Comparison of ENCODE assay signal across 8 cellular contexts in the genomic region with DNA sequence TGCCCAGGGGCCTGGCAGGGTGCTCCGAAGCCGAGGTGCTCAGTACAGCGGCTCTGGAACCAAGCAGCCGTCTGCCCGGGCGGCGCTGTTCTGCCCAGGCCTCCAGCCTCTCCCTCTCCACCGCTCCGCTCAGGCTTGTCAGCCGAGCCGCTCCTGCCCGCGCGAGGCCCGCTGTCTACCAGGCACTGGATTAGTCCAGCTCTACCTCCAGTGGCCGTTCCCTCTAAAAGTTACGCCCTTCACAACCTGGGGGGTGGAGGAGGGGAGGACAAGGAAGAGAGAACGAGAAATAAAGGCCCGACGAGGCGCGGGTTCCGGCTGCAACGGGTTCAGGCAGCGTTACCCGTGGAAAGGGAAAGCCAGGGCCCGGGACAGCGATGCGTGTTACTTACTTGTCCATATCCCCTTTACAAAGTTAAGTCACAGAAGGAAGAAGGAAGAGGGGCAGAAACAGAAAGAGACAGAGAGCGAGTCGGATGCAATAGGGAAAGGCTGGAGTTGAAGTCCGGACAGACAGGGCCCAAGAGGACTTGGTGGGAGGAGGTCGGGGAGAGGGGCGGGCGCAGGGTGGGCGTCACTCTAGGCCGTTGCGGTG. TPM values are rescaled to one million over a fixed set of nuclear protein-coding genes. Genes with fewer than 3 reads are reported as not detected.
DNase-seq lines count a peak whose midpoint lies in the region; ATAC-seq, FAIRE-seq and TF ChIP-seq lines count a peak whose summit lies in the region.
"Had no signal": no experiment of that assay in that cellular context is flagged by ENCODE, and none has a peak within 500 bp of the region (broad histone marks: within the 10 kb centered on the region; RNA-seq: fewer than 3 reads in every experiment).

No MANE protein-coding gene starts in this region.

- TF ChIP-seq CTCF in RWPE2 (IDR thresholded peaks at IDR 0.05; ENCODE audit: poor library complexity, severe bottlenecking) (no peak), fibroblast of villous mesenchyme (IDR thresholded peaks at IDR 0.05; ENCODE audit: insufficient read depth, low read depth, low read length) (no peak)

- H3K36me3 ChIP-seq in RWPE2 (ENCODE audit: low read depth), result peaks cover 7% of the 10 kb centered on the region; the same call in 1 of the 2 replicates

- intact Hi-C loops in sciatic nerve (cut with DNase I), result no loop called here

- peak overlapping the region; percentile 41 for H3K4me3 ChIP-seq in RWPE2 (ENCODE audit: severe bottlenecking)
- H3K4me3 ChIP-seq in fibroblast of villous mesenchyme (ENCODE audit: low read depth, low read length), result peak overlapping the region; percentile 2

- H3K9me3 ChIP-seq in RWPE2 (ENCODE audit: severe bottlenecking), result no peaks in the 10 kb centered on the region

- H3K27me3 ChIP-seq in RWPE2 (ENCODE audit: insufficient read depth, poor library complexity, severe bottlenecking), result peaks cover 55% of the 10 kb centered on the region

- DNase-seq in GM19239 (ENCODE audit: insufficient read length, low spot score) (peak; percentile 37), RWPE2 (ENCODE audit: low spot score) (peak; percentile 65), fibroblast of villous mesenchyme (ENCODE audit: low read depth) (no peak), sciatic nerve (ENCODE audit: low spot score) (no peak)
- DNase-seq in NK-92 treated with Interleukin-12 subunit alpha and Interleukin-12 subunit beta, amount 100 ng/mL, for 24 hours (lab: John Stamatoyannopoulos, UW), result no peak

- H3K4me1 ChIP-seq in RWPE2 (ENCODE audit: insufficient read depth, poor library complexity, severe bottlenecking), result peaks cover 19% of the 10 kb centered on the region

- peak; percentile 48 for FAIRE-seq in GM19239 (lab: Jason Lieb, UNC)
- FAIRE-seq: islet of Langerhans had no signal

- peak; percentile 46 for ATAC-seq in RWPE2 (ENCODE audit: low read depth)
- ATAC-seq in sciatic nerve, result peak; percentile 44
- ATAC-seq in GM21619 (IDR thresholded peaks at IDR 0.05; ENCODE audit: unreplicated experiment), result no peak
- no peak for ATAC-seq in HG03175 (IDR thresholded peaks at IDR 0.05; ENCODE audit: unreplicated experiment)

- H3K27ac ChIP-seq in RWPE2 (ENCODE audit: poor library complexity, severe bottlenecking), result peak overlapping the region; percentile 72

RNA-seq across cellular contexts. Expression of a gene that starts 2.9 kb away (rescaled TPM):
- total RNA-seq in fibroblast of villous mesenchyme (not detected in 2 replicates), sciatic nerve (not detected)

Comparison
In these comparisons a context has a peak if more than half of its experiments do, and no peak if none do; other contexts are left out.
1. DNase-seq: peak in GM19239 (single experiment) and RWPE2 (single experiment); none in fibroblast of villous mesenchyme (single experiment), sciatic nerve (single experiment) and NK-92 treated with Interleukin-12 subunit alpha and Interleukin-12 subunit beta, amount 100 ng/mL, for 24 hours (single experiment).
2. ATAC-seq: peak in RWPE2 (single experiment) and sciatic nerve (single experiment); none in GM21619 (single experiment) and HG03175 (single experiment).